8 cellular contexts compared by ENCODE assay signal in genomic region chr17:68101992-68102758, GRCh38.
DNase-seq lines count a peak whose midpoint lies in the region; ATAC-seq, FAIRE-seq and TF ChIP-seq lines count a peak whose summit lies in the region.

No MANE protein-coding gene starts in this region.

- peaks cover 19% of the 10 kb centered on the region for H3K27me3 Mint-ChIP-seq in H9 (ENCODE audit: low read depth)

- H2BK20ac ChIP-seq in H9 (ENCODE audit: low read depth, low read length, poor library complexity, severe bottlenecking), result no peak overlapping the region

- H2BK120ac ChIP-seq in H9 (ENCODE audit: low read depth, low read length, poor library complexity, severe bottlenecking), result no peak overlapping the region

- no peak overlapping the region for H4K8ac ChIP-seq in H9 (replicated peaks; ENCODE audit: insufficient read length, low read depth, low read length)

- no peak overlapping the region for H4K5ac ChIP-seq in H9 (ENCODE audit: insufficient read length, low read depth, low read length)

- no peaks in the 10 kb centered on the region for H3K4me1 ChIP-seq in H9 (ENCODE audit: insufficient read depth, low read length)
- peaks cover 8% of the 10 kb centered on the region for H3K4me1 ChIP-seq in endocrine pancreas (ENCODE audit: control insufficient read depth, insufficient read depth, low read length)
- H3K4me1 ChIP-seq in mucosa of stomach (ENCODE audit: control insufficient read depth, insufficient read depth, low read length), result no peaks in the 10 kb centered on the region
- peaks cover 12 to 29% (median 14%) of the 10 kb centered on the region in 4 donors for H3K4me1 ChIP-seq in upper lobe of left lung

- no peak overlapping the region for H3K56ac ChIP-seq in H9 (ENCODE audit: insufficient read length, low read depth, low read length)

- H3T11ph ChIP-seq in H9 (ENCODE audit: low read length), result no peak overlapping the region

- no peaks in the 10 kb centered on the region for H3K79me2 ChIP-seq in H9 (ENCODE audit: insufficient read depth, low read length)

- DNase-seq in AG09309 (ENCODE audit: low read depth) (no peak), H9 (no peak), upper lobe of left lung (peak; percentile 41 to 81), HTR-8/SVneo (ENCODE audit: insufficient read length, low spot score) (no peak)
- DNase-seq in activated CD4-positive, alpha-beta T cell treated with anti-CD3 and anti-CD28 coated beads for 4 hours, result peak; percentile 14 to 23

- H3K4me1 Mint-ChIP-seq in H9, result peaks cover 12 to 14% of the 10 kb centered on the region in 2 experiments

- H3K23me2 ChIP-seq in H9 (ENCODE audit: insufficient read length, low read depth, low read length, poor library complexity, severe bottlenecking), result peaks cover 8% of the 10 kb centered on the region

- no CpG with 5 or more reads among the region's 41 CpGs for WGBS in H9 (ENCODE audit: extremely low coverage, insufficient read length, low lambda C conversion rate)
- WGBS in upper lobe of left lung, 2 donors, result 1 to 2% methylated on average over 33 to 41 of the region's 41 CpGs

- H2AFZ ChIP-seq in H9 (ENCODE audit: low read length), result no peak overlapping the region

- H3K14ac ChIP-seq in H9 (ENCODE audit: insufficient read depth, low read length), result no peak overlapping the region

- peak overlapping the region; percentile 57 for H3K4me3 ChIP-seq in AG09309 (ENCODE audit: control insufficient read depth, low read depth, low read length)
- peak overlapping the region; percentile 57 for H3K4me3 ChIP-seq in endocrine pancreas (ENCODE audit: control insufficient read depth, insufficient read depth, low read length)
- peak overlapping the region; percentile 36 for H3K4me3 ChIP-seq in mucosa of stomach (ENCODE audit: low read length)
- H3K4me3 ChIP-seq in upper lobe of left lung, result peak overlapping the region; percentile 7 to 94 (median 80)

- no peaks in the 10 kb centered on the region for H4K20me1 ChIP-seq in H9 (ENCODE audit: control insufficient read depth, insufficient read depth, insufficient read length)

- peak overlapping the region; percentile 90 to 93 for H3K4me3 Mint-ChIP-seq in H9

- no peak overlapping the region for H3K4ac ChIP-seq in H9 (ENCODE audit: low read depth, low read length)

- no peak for FAIRE-seq in HTR-8/SVneo (lab: Jason Lieb, UNC)

- no peaks in the 10 kb centered on the region; the same call in 1 of the 2 replicates for H3K27me3 ChIP-seq in H9 (ENCODE audit: insufficient read depth, low read length)
- no peaks in the 10 kb centered on the region for H3K27me3 ChIP-seq in endocrine pancreas (ENCODE audit: control insufficient read depth, insufficient read depth, low read length)
- H3K27me3 ChIP-seq in mucosa of stomach (ENCODE audit: control insufficient read depth, insufficient read depth, low read length), result no peaks in the 10 kb centered on the region
- H3K27me3 ChIP-seq in upper lobe of left lung, result no peaks in the 10 kb centered on the region

- no peak for TF ChIP-seq CTCF in AG09309 (IDR thresholded peaks at IDR 0.05; ENCODE audit: control insufficient read depth, insufficient read depth, low read depth, low read length, missing control alignments)
- TF ChIP-seq CTCF in H9 (conservative IDR thresholded peaks at IDR 0.05), result no peak
- no peak for TF ChIP-seq CTCF in upper lobe of left lung (IDR thresholded peaks at IDR 0.05)

- no peak overlapping the region for H2BK12ac ChIP-seq in H9 (ENCODE audit: insufficient read length, low read depth, low read length)

- no peaks in the 10 kb centered on the region for H3K36me3 ChIP-seq in endocrine pancreas (ENCODE audit: control insufficient read depth, insufficient read depth, low read length)
- H3K36me3 ChIP-seq in mucosa of stomach (ENCODE audit: control insufficient read depth, insufficient read depth, low read length), result no peaks in the 10 kb centered on the region
- peaks cover 0 to 3% (median 0%) of the 10 kb centered on the region in 4 donors for H3K36me3 ChIP-seq in upper lobe of left lung

- no peak overlapping the region for H3K23ac ChIP-seq in H9 (ENCODE audit: insufficient read length, low read depth, low read length)

- no peaks in the 10 kb centered on the region for H3K79me1 ChIP-seq in H9 (ENCODE audit: insufficient read depth, low read depth, low read length, poor library complexity, severe bottlenecking)

- H3K27ac ChIP-seq in H9 (ENCODE audit: insufficient read length, low read depth, low read length), result no peak overlapping the region
- H3K27ac ChIP-seq in upper lobe of left lung, result peak overlapping the region; percentile 93 to 95 (median 93)

- peaks cover 3 to 6% of the 10 kb centered on the region in 2 experiments; a peak in 3 of 5 replicates for H3K9me3 Mint-ChIP-seq in H9

- no peak overlapping the region for H4K91ac ChIP-seq in H9 (ENCODE audit: insufficient read length, low read depth, low read length)

- peaks cover 0 to 11% (median 7%) of the 10 kb centered on the region in 3 experiments; a peak in 3 of 7 replicates for H3K36me3 Mint-ChIP-seq in H9 (ENCODE audit: insufficient read depth in 1 of 3, low read depth in 3 of 3)

- H2BK5ac ChIP-seq in H9 (ENCODE audit: insufficient read length, low read length), result no peak overlapping the region

- TF ChIP-seq POLR2A in upper lobe of left lung (IDR thresholded peaks at IDR 0.05), result no peak

- ATAC-seq in upper lobe of left lung (ENCODE audit: low FRiP score in 2 of 2) (peak in 1 of 2 donors; percentile 18), GM21367 (IDR thresholded peaks at IDR 0.05; ENCODE audit: unreplicated experiment) (no peak)

- H3K4me2 ChIP-seq in H9 (ENCODE audit: insufficient read depth, insufficient read length, low read length), result peak overlapping the region; percentile 89

- no peak for TF ChIP-seq EP300 in upper lobe of left lung (IDR thresholded peaks at IDR 0.05)

- no peak overlapping the region for H2AK5ac ChIP-seq in H9 (ENCODE audit: insufficient read length, low read length)

- H2BK15ac ChIP-seq in H9 (ENCODE audit: low read depth, low read length), result no peak overlapping the region

- H3K27ac Mint-ChIP-seq in H9, result peak overlapping the region in 2 of 3 experiments; percentile 47 to 92; a peak in 2 of 7 replicates

- no peaks in the 10 kb centered on the region for H3K9me3 ChIP-seq in H9 (ENCODE audit: control insufficient read depth, low read depth, low read length)
- no peaks in the 10 kb centered on the region for H3K9me3 ChIP-seq in endocrine pancreas (ENCODE audit: control insufficient read depth, low read length)
- no peaks in the 10 kb centered on the region for H3K9me3 ChIP-seq in mucosa of stomach (ENCODE audit: control insufficient read depth, low read length)
- no peaks in the 10 kb centered on the region for H3K9me3 ChIP-seq in upper lobe of left lung

- no peak overlapping the region for H3K18ac ChIP-seq in H9 (ENCODE audit: insufficient read length, low read depth, low read length)

- H3K9ac ChIP-seq in H9 (ENCODE audit: extremely low read depth, insufficient read length, low read length), result peak overlapping the region; percentile 38
- H3K9ac ChIP-seq in endocrine pancreas (ENCODE audit: control insufficient read depth, insufficient read depth, low read length), result peak overlapping the region; percentile 82
- H3K9ac ChIP-seq in mucosa of stomach (ENCODE audit: low read length), result peak overlapping the region; percentile 89

Comparison
In these comparisons a context has a peak if more than half of its experiments do, and no peak if none do; other contexts are left out.
1. DNase-seq: peak in activated CD4-positive, alpha-beta T cell treated with anti-CD3 and anti-CD28 coated beads for 4 hours (2 of 2) and upper lobe of left lung (2 of 2); none in AG09309 (single experiment), H9 (single experiment) and HTR-8/SVneo (single experiment).
2. H3K9ac ChIP-seq: peak in every context shown above with its lines; median percentile 89 in mucosa of stomach; 82 in endocrine pancreas; 38 in H9.
3. Peak in every context shown above with its lines, with median percentiles within 50 percentile points of each other: H3K4me3 ChIP-seq.